ENCODE assay signal across 8 cellular contexts in genomic region chr16:81697321-81697885, GRCh38.
DNase-seq lines count a peak whose midpoint lies in the region; ATAC-seq and TF ChIP-seq lines count a peak whose summit lies in the region.

No MANE protein-coding gene starts in this region.

- H3K27me3 Mint-ChIP-seq in natural killer cell (ENCODE audit: low read depth in 2 of 2) (no peaks in the 10 kb centered on the region), glutamatergic neuron (ENCODE audit: unreplicated experiment) (peaks cover 29% of the 10 kb centered on the region)
- H3K27me3 Mint-ChIP-seq in natural killer cell treated with Interleukin-12 subunit alpha and Interleukin-12 subunit beta and Interleukin-15 and Interleukin-18, amount 100 ng/mL, for 72 hours: no peaks in the 10 kb centered on the region

- H3K4me3 Mint-ChIP-seq in natural killer cell (no peak overlapping the region), glutamatergic neuron (ENCODE audit: unreplicated experiment) (no peak overlapping the region)
- no peak overlapping the region for H3K4me3 Mint-ChIP-seq in natural killer cell treated with Interleukin-12 subunit alpha and Interleukin-12 subunit beta and Interleukin-15 and Interleukin-18, amount 100 ng/mL, for 72 hours

- no peak overlapping the region for H3K4me3 ChIP-seq in skin epidermis

- H3K27ac Mint-ChIP-seq in natural killer cell (no peak overlapping the region), glutamatergic neuron (ENCODE audit: unreplicated experiment) (no peak overlapping the region)
- no peak overlapping the region for H3K27ac Mint-ChIP-seq in natural killer cell treated with Interleukin-12 subunit alpha and Interleukin-12 subunit beta and Interleukin-15 and Interleukin-18, amount 100 ng/mL, for 72 hours

- H3K9me3 Mint-ChIP-seq in natural killer cell (no peaks in the 10 kb centered on the region), glutamatergic neuron (ENCODE audit: unreplicated experiment) (peaks cover 16% of the 10 kb centered on the region)
- no peaks in the 10 kb centered on the region for H3K9me3 Mint-ChIP-seq in natural killer cell treated with Interleukin-12 subunit alpha and Interleukin-12 subunit beta and Interleukin-15 and Interleukin-18, amount 100 ng/mL, for 72 hours

- no peaks in the 10 kb centered on the region for H3K36me3 Mint-ChIP-seq in natural killer cell
- H3K36me3 Mint-ChIP-seq in natural killer cell treated with Interleukin-12 subunit alpha and Interleukin-12 subunit beta and Interleukin-15 and Interleukin-18, amount 100 ng/mL, for 72 hours: no peaks in the 10 kb centered on the region
- H3K36me3 Mint-ChIP-seq in glutamatergic neuron (ENCODE audit: unreplicated experiment): peaks cover 10% of the 10 kb centered on the region

- peak; percentile 43 for TF ChIP-seq CTCF in natural killer cell (IDR thresholded peaks at IDR 0.05)
- TF ChIP-seq CTCF in glutamatergic neuron (IDR thresholded peaks at IDR 0.05; ENCODE audit: partially characterized antibody, unreplicated experiment): peak; percentile 32

- intact Hi-C loops in natural killer cell (cut with micrococcal nuclease): loop anchor here (1.0 kb wide), 2 partner anchors 294 to 331 kb away; no protein-coding TSS in a partner anchor

- peak; percentile 43 to 59 (median 52) for ATAC-seq in natural killer cell
- no peak for ATAC-seq in natural killer cell treated with Interleukin-12 subunit alpha and Interleukin-12 subunit beta and Interleukin-15 and Interleukin-18, amount 100 ng/mL, for 72 hours
- ATAC-seq in GM18502 (IDR thresholded peaks at IDR 0.05; ENCODE audit: poor library complexity, unreplicated experiment): no peak

- DNase-seq in natural killer cell (peak; percentile 28), NCI-H69 (lab: John Stamatoyannopoulos, UW) (peak; percentile 50), glutamatergic neuron (no peak), DMS79 treated with DMSO at 0.1 percent for 48 hours (lab: John Stamatoyannopoulos, UW) (no peak)
- DNase-seq in natural killer cell treated with Interleukin-12 subunit alpha and Interleukin-12 subunit beta and Interleukin-15 and Interleukin-18, amount 100 ng/mL, for 72 hours (ENCODE audit: low spot score): no peak
- peak; percentile 32 for DNase-seq in activated effector memory CD4-positive, alpha-beta T cell treated with Interleukin-2 at 50 U/mL for 16 hours

- peak overlapping the region in 14 of 21 experiments; percentile 20 to 90 (median 70) for H3K27ac ChIP-seq in skin epidermis

- no peaks in the 10 kb centered on the region for H3K4me1 Mint-ChIP-seq in natural killer cell
- H3K4me1 Mint-ChIP-seq in natural killer cell treated with Interleukin-12 subunit alpha and Interleukin-12 subunit beta and Interleukin-15 and Interleukin-18, amount 100 ng/mL, for 72 hours (ENCODE audit: low read depth in 2 of 2): peaks cover 6 to 11% of the 10 kb centered on the region in 2 donors
- H3K4me1 Mint-ChIP-seq in glutamatergic neuron (ENCODE audit: low read depth, unreplicated experiment): peaks cover 25% of the 10 kb centered on the region

Comparison
In these comparisons a context has a peak if more than half of its experiments do, and no peak if none do; other contexts are left out.
1. ATAC-seq: peak in natural killer cell (3 of 3); none in natural killer cell treated with Interleukin-12 subunit alpha and Interleukin-12 subunit beta and Interleukin-15 and Interleukin-18, amount 100 ng/mL, for 72 hours (0 of 2) and GM18502 (single experiment).
2. DNase-seq: peak in natural killer cell (single experiment), NCI-H69 (single experiment) and activated effector memory CD4-positive, alpha-beta T cell treated with Interleukin-2 at 50 U/mL for 16 hours (single experiment); none in natural killer cell treated with Interleukin-12 subunit alpha and Interleukin-12 subunit beta and Interleukin-15 and Interleukin-18, amount 100 ng/mL, for 72 hours (single experiment), glutamatergic neuron (single experiment) and DMS79 treated with DMSO at 0.1 percent for 48 hours (single experiment).